ENCODE assay signal across 24 cellular contexts in genomic region chr1:24410750-24411149, GRCh38.
"Had no signal": no experiment of that assay in that cellular context is flagged by ENCODE, and none has a peak within 500 bp of the region (broad histone marks: within the 10 kb centered on the region; RNA-seq: fewer than 3 reads in every experiment).

No MANE protein-coding gene starts in this region.

- H2AFZ ChIP-seq: parathyroid adenoma had no signal

- H3K79me2 ChIP-seq: parathyroid adenoma had no signal

- H3K9me3 ChIP-seq: colonic mucosa, neutrophil, right lobe of liver, testis, upper lobe of right lung had no signal

- ATAC-seq: activated CD8-positive, alpha-beta T cell treated with anti-CD3 and anti-CD28 coated beads, Interleukin-2, amount 10 ng/mL, durations not matched to agents 7 days and 5 days; foreskin keratinocyte; left lobe of liver; natural killer cell; right lobe of liver; upper lobe of right lung had no signal

- H3K27me3 Mint-ChIP-seq: central memory CD8-positive, alpha-beta T cell had no signal

- H3K4me3 Mint-ChIP-seq: activated CD8-positive, alpha-beta T cell treated with anti-CD3 and anti-CD28 coated beads, Interleukin-2, amount 10 ng/mL, durations not matched to agents 7 days and 5 days; central memory CD8-positive, alpha-beta T cell; endodermal cell; natural killer cell had no signal

- H3K36me3 ChIP-seq: colonic mucosa, neutrophil, right lobe of liver, upper lobe of right lung had no signal

- DNase-seq: activated CD4-positive, alpha-beta T cell treated with anti-CD3 and anti-CD28 coated beads for 48 hours; activated CD4-positive, CD25-positive, alpha-beta regulatory T cell; activated CD8-positive, alpha-beta memory T cell treated with anti-CD3 and anti-CD28 coated beads, Interleukin-2, amount 50 U/mL, for 48 hours; activated CD8-positive, alpha-beta T cell treated with anti-CD3 and anti-CD28 coated beads, Interleukin-2, amount 10 ng/mL, durations not matched to agents 7 days and 5 days; activated effector memory CD4-positive, alpha-beta T cell treated with anti-CD3 and anti-CD28 coated beads, Interleukin-2, amount 50 U/mL, for 16 hours; activated naive CD4-positive, alpha-beta T cell treated with anti-CD3 and anti-CD28 coated beads, Interleukin-2, amount 50 U/mL, for 16 hours; activated T-cell treated with anti-CD3 and anti-CD28 coated beads, Interleukin-2, amount 50 U/mL, for 48 hours; aorta; colonic mucosa; endodermal cell; foreskin keratinocyte; glutamatergic neuron; hippocampal formation; natural killer cell; right lobe of liver; stimulated activated CD4-positive, alpha-beta T cell treated with anti-CD3 and anti-CD28 coated beads, Interleukin-4, amount 100 ng/mL, for 1 hour; testis; upper lobe of right lung had no signal

- H3K27ac Mint-ChIP-seq: activated CD8-positive, alpha-beta T cell treated with anti-CD3 and anti-CD28 coated beads, Interleukin-2, amount 10 ng/mL, durations not matched to agents 7 days and 5 days; endodermal cell; natural killer cell had no signal

- H3K4me3 ChIP-seq: colonic mucosa, right lobe of liver, smooth muscle cell, testis, upper lobe of right lung had no signal

- H3K4me1 ChIP-seq: colonic mucosa, parathyroid adenoma, testis had no signal

- H3K9me3 Mint-ChIP-seq: central memory CD8-positive, alpha-beta T cell; endodermal cell; natural killer cell had no signal

- FAIRE-seq: islet of Langerhans had no signal

- H3K9ac ChIP-seq: parathyroid adenoma had no signal

- H3K27ac ChIP-seq: neutrophil, parathyroid adenoma, right lobe of liver, testis, upper lobe of right lung had no signal

- H3K27me3 ChIP-seq: colonic mucosa, foreskin keratinocyte, neutrophil, right lobe of liver, testis, upper lobe of right lung had no signal

- H3K4me2 ChIP-seq: smooth muscle cell had no signal

- H3K36me3 Mint-ChIP-seq: natural killer cell had no signal
